ENCODE assay signal across 22 cellular contexts in the genomic region with DNA sequence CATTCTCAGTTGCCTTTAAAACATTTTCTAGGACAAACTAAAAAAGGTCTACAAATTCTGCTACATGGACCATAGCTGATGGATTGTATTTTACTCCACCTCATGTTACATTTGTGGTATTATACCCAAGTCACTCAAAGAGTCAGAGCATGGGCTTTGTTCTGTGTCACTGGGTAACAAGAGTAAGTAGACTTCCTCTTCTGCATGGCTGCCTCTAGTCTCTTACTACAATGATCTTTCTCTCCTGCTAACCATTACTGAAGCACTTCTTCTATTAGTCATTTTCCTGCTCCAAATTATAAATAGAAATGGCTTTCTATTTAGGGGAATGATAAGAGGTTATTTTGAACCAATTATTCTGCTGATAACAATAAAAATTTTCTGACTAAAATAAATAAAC.
"Had no signal": no experiment of that assay in that cellular context is flagged by ENCODE, and none has a peak within 500 bp of the region (broad histone marks: within the 10 kb centered on the region; RNA-seq: fewer than 3 reads in every experiment).

No MANE protein-coding gene starts in this region.

- H3K4me1 ChIP-seq: right atrium auricular region, sigmoid colon, uterus had no signal

- H3K27ac Mint-ChIP-seq: naive thymus-derived CD4-positive, alpha-beta T cell; type B pancreatic cell had no signal

- H3K36me3 ChIP-seq: heart right ventricle, neutrophil, right atrium auricular region, sigmoid colon, uterus had no signal

- H3K9me3 Mint-ChIP-seq: type B pancreatic cell had no signal

- H3K27me3 Mint-ChIP-seq: type B pancreatic cell had no signal

- H3K36me3 Mint-ChIP-seq: type B pancreatic cell had no signal

- H3K4me3 Mint-ChIP-seq: naive thymus-derived CD4-positive, alpha-beta T cell; type B pancreatic cell had no signal

- DNase-seq: cortex of kidney; dorsolateral prefrontal cortex; effector CD8-positive, alpha-beta T cell; heart right ventricle; hypothalamus; islet precursor cell; left colon; left ventricle myocardium superior; mesenchymal stem cell; naive thymus-derived CD4-positive, alpha-beta T cell; posterior cingulate gyrus; sigmoid colon; small intestine; stimulated activated CD4-positive, alpha-beta T cell treated with anti-CD3 and anti-CD28 coated beads, Interleukin-12 subunit alpha, Interleukin-12 subunit beta, amount 100 ng/mL, for 4 hours; stimulated activated naive CD4-positive, alpha-beta T cell treated with Interleukin-2 at 50 U/mL for 16 hours; uterus had no signal

- ATAC-seq: esophagus mucosa; left colon; left ventricle myocardium superior; naive thymus-derived CD4-positive, alpha-beta T cell had no signal

- H3K27ac ChIP-seq: dorsolateral prefrontal cortex, heart right ventricle, neutrophil, right atrium auricular region, sigmoid colon, uterus had no signal

- H3K4me3 ChIP-seq: dorsolateral prefrontal cortex, heart right ventricle, lung, right atrium auricular region, sigmoid colon, uterus had no signal

- FAIRE-seq: frontal cortex, small intestine had no signal

- H3K9me3 ChIP-seq: neutrophil had no signal

- H3K4me1 Mint-ChIP-seq: naive thymus-derived CD4-positive, alpha-beta T cell had no signal

- H3K27me3 ChIP-seq: heart right ventricle, neutrophil, right atrium auricular region, sigmoid colon, uterus had no signal
